In the genomic region with DNA sequence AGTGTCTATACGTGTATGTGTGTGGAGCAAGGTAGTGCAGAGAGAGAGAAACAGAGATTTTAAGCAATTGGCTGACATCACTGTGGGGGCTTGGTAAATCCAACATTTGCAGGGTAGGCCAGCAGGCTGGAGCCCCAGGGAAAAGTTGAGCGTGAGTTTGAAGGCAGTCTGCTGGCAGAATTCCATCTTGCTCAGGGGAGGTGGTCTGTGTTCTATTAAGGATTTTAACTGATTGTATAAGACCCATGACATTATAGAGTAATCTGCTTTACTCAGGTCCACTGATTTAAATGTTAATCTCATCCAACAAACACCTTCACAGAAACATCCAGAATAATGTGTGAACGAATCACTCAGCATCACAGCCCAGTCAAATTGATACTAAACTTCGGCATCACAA, we compare ENCODE assay signal across 26 cellular contexts.
"Had no signal": no experiment of that assay in that cellular context is flagged by ENCODE, and none has a peak within 500 bp of the region (broad histone marks: within the 10 kb centered on the region; RNA-seq: fewer than 3 reads in every experiment).

No MANE protein-coding gene starts in this region.

- H3K27me3 Mint-ChIP-seq: naive B cell; stimulated activated memory B cell treated with anti-CD40 and anti-IgM and Interleukin-4, amounts not matched to agents 10 μg/mL and 1 μg/mL and 100 μg/mL, for 72 hours had no signal

- H3K9me3 ChIP-seq: left ventricle myocardium inferior, ovary, right atrium auricular region, right lobe of liver, stomach, testis, thyroid gland, transverse colon, upper lobe of left lung, vagina had no signal

- H3K36me3 Mint-ChIP-seq: mesothelial cell of epicardium; naive B cell; stimulated activated memory B cell treated with anti-CD40 and anti-IgM and Interleukin-4, amounts not matched to agents 10 μg/mL and 1 μg/mL and 100 μg/mL, for 72 hours had no signal

- H3K27ac Mint-ChIP-seq: mesothelial cell of epicardium; naive B cell; natural killer cell; nephron progenitor cell; progenitor cell of endocrine pancreas; stimulated activated memory B cell treated with anti-CD40 and anti-IgM and Interleukin-4, amounts not matched to agents 10 μg/mL and 1 μg/mL and 100 μg/mL, for 72 hours had no signal

- H3K4me3 Mint-ChIP-seq: mesothelial cell of epicardium; naive B cell; natural killer cell; nephron progenitor cell; stimulated activated memory B cell treated with anti-CD40 and anti-IgM and Interleukin-4, amounts not matched to agents 10 μg/mL and 1 μg/mL and 100 μg/mL, for 72 hours had no signal

- H3K4me3 ChIP-seq: left ventricle myocardium inferior, lung, ovary, right atrium auricular region, right lobe of liver, smooth muscle cell, stomach, testis, thyroid gland, transverse colon, upper lobe of left lung, vagina had no signal

- H3K4me1 ChIP-seq: left ventricle myocardium inferior, right atrium auricular region, right lobe of liver, stomach, testis, thyroid gland, transverse colon, upper lobe of left lung, vagina had no signal

- ATAC-seq: natural killer cell; right lobe of liver; stimulated activated memory B cell treated with anti-CD40 and anti-IgM and Interleukin-4, amounts not matched to agents 10 μg/mL and 1 μg/mL and 100 μg/mL, for 72 hours; stimulated activated naive CD8-positive, alpha-beta T cell treated with anti-CD3 and anti-CD28 coated beads, Interleukin-15, Interleukin-2, amounts not matched to agents 100 U/mL and 50 U/mL, for 24 hours had no signal

- H3K27ac ChIP-seq: left ventricle myocardium inferior, ovary, right atrium auricular region, right lobe of liver, stomach, testis, thyroid gland, transverse colon, upper lobe of left lung, vagina had no signal

- DNase-seq: hypothalamus; islet precursor cell; left ventricle myocardium inferior; mesendoderm; naive B cell; natural killer cell; nephron progenitor cell; ovary; right lobe of liver; stimulated activated CD4-positive, alpha-beta T cell treated with anti-CD3 and anti-CD28 coated beads, Interleukin-1b, Interleukin-23, amount 100 ng/mL, for 48 hours; stimulated activated CD4-positive, alpha-beta T cell treated with anti-CD3 and anti-CD28 coated beads, Interleukin-2, amount 100 ng/mL, for 48 hours; stimulated activated CD4-positive, alpha-beta T cell treated with anti-CD3 and anti-CD28 coated beads, Interleukin-4, amount 100 ng/mL, for 4 hours; stimulated activated CD8-positive, alpha-beta memory T cell treated with anti-CD3 and anti-CD28 coated beads, Interleukin-4, amount 100 ng/mL, for 48 hours; stimulated activated naive CD8-positive, alpha-beta T cell treated with anti-CD3 and anti-CD28 coated beads, Interleukin-15, Interleukin-2, amounts not matched to agents 100 U/mL and 50 U/mL, for 24 hours; stomach; testis; thyroid gland; transverse colon; upper lobe of left lung had no signal

- H3K27me3 ChIP-seq: ovary, right atrium auricular region, right lobe of liver, stomach, testis, thyroid gland, transverse colon, upper lobe of left lung, vagina had no signal

- H3K9me3 Mint-ChIP-seq: mesothelial cell of epicardium; stimulated activated memory B cell treated with anti-CD40 and anti-IgM and Interleukin-4, amounts not matched to agents 10 μg/mL and 1 μg/mL and 100 μg/mL, for 72 hours had no signal

- H3K36me3 ChIP-seq: left ventricle myocardium inferior, ovary, right atrium auricular region, right lobe of liver, stomach, thyroid gland, transverse colon, upper lobe of left lung, vagina had no signal

- H3K4me1 Mint-ChIP-seq: naive B cell; natural killer cell; nephron progenitor cell; stimulated activated memory B cell treated with anti-CD40 and anti-IgM and Interleukin-4, amounts not matched to agents 10 μg/mL and 1 μg/mL and 100 μg/mL, for 72 hours had no signal

- H3K4me2 ChIP-seq: smooth muscle cell had no signal
